ENCODE assay signal across 16 cellular contexts in the genomic region with DNA sequence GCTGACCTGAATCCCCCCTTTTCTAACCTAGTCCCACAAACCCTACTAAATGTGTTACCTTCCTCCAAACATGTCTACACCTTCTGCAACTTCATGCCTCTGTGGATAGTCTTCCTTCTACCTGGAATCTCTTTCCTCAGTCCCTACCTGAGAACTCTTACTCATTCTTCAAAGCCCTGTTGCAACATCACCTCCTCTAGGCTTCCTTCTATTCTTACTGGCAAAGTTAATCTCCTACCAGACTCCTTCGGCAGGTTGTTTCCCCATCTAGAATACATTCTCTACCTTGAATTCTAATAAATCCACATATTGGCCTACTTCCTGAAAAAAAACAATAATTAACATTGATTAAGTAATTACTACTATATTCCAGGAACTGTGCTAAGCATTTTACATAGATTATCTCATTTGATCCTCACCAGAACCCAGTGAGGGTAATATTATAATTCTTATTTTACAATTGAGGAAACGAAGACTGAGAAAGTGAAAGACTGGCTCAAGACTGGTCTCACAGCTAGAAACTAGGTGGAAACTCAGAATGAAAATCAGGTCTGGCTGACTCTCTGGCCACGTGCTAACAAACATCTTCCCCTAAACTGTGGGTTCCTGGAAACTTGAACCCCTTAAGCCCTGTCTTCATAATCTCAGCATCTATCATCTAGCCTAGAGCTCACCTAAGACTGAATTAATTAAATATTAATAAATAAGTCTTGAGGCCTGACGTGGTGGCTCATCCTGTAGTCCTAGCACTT. TPM values are rescaled to one million over a fixed set of nuclear protein-coding genes. Genes with fewer than 3 reads are reported as not detected.
DNase-seq lines count a peak whose midpoint lies in the region; ATAC-seq, FAIRE-seq and TF ChIP-seq lines count a peak whose summit lies in the region.
"Had no signal": no experiment of that assay in that cellular context is flagged by ENCODE, and none has a peak within 500 bp of the region (broad histone marks: within the 10 kb centered on the region; RNA-seq: fewer than 3 reads in every experiment).

No MANE protein-coding gene starts in this region.

- H3K9ac ChIP-seq in HepG2 (ENCODE audit: insufficient read depth, low read depth, low read length) = no peak overlapping the region

- no peak overlapping the region for H2AFZ ChIP-seq in HepG2 (ENCODE audit: low read length)

- no peak overlapping the region for H3K4me3 ChIP-seq in HepG2 (replicated peaks in 1 of 3; ENCODE audit: insufficient read depth in 1 of 3, low read depth in 2 of 3, low read length in 3 of 3)
- H3K4me3 ChIP-seq in right lobe of liver = no peak overlapping the region
- H3K4me3 ChIP-seq: adrenal gland, uterus had no signal

- TF ChIP-seq POLR2A in HepG2 (IDR thresholded peaks at IDR 0.05; ENCODE audit: insufficient read depth in 1 of 2, low read depth in 2 of 2, low read length in 2 of 2) = no peak
- no peak for TF ChIP-seq POLR2A in right lobe of liver (IDR thresholded peaks at IDR 0.05)

- H3K27ac ChIP-seq in HepG2 (ENCODE audit: extremely low read length, insufficient read depth, low read length) (no peak overlapping the region), right lobe of liver (no peak overlapping the region)
- H3K27ac ChIP-seq: adrenal gland, uterus had no signal

- CTCF ChIA-PET in HepG2 (lab: Yijun Ruan, JAX; ENCODE audit: low intra/inter-chr PET ratio, low total read pairs) = no interaction called here

- no peaks in the 10 kb centered on the region; a peak in 1 of 5 replicates for H3K27me3 ChIP-seq in HepG2 (ENCODE audit: control insufficient read depth in 1 of 2, insufficient read depth in 2 of 2, low read length in 2 of 2)
- H3K27me3 ChIP-seq in right lobe of liver = no peaks in the 10 kb centered on the region
- H3K27me3 ChIP-seq: adrenal gland, uterus had no signal

- peak; percentile 37 for FAIRE-seq in HepG2 (lab: Jason Lieb, UNC)
- no peak for FAIRE-seq in frontal cortex (lab: Jason Lieb, UNC)

- ATAC-seq in HepG2 (no peak), right lobe of liver (no peak), GM18907 (IDR thresholded peaks at IDR 0.05; ENCODE audit: unreplicated experiment) (no peak), GM21825 (IDR thresholded peaks at IDR 0.05; ENCODE audit: unreplicated experiment) (no peak)
- ATAC-seq in central memory CD8-positive, alpha-beta T cell (replicated peaks; ENCODE audit: extremely low read depth, poor library complexity, severe bottlenecking) = no peak
- peak; percentile 1 to 4 for ATAC-seq in stimulated activated naive B cell treated with anti-CD40 and anti-IgM and Interleukin-4, amounts not matched to agents 10 μg/mL and 1 μg/mL and 100 μg/mL, for 72 hours (replicated peaks)

- peaks cover 2% of the 10 kb centered on the region for H3K79me2 ChIP-seq in HepG2 (ENCODE audit: insufficient read depth, low read length)

- DNase-seq in HepG2 (ENCODE audit: low spot score) (no peak), right lobe of liver (no peak), frontal cortex (ENCODE audit: low spot score in 2 of 2) (no peak)
- DNase-seq in central memory CD8-positive, alpha-beta T cell (ENCODE audit: low spot score in 2 of 2) = no peak
- DNase-seq in stimulated activated naive B cell treated with anti-CD40 and anti-IgM and Interleukin-4, amounts not matched to agents 10 μg/mL and 1 μg/mL and 100 μg/mL, for 72 hours = peak; percentile 21
- DNase-seq: cerebellar nuclear complex, islet precursor cell, mesendoderm, NCI-H1417, NCI-H226, SIG-M5 had no signal

- peaks cover 56% of the 10 kb centered on the region for H3K4me1 ChIP-seq in HepG2 (ENCODE audit: insufficient read depth, low read length)
- H3K4me1 ChIP-seq in right lobe of liver = peaks cover 0 to 15% (median 5%) of the 10 kb centered on the region in 4 donors

- H3K4me2 ChIP-seq in HepG2 (ENCODE audit: low read depth, low read length) = peak overlapping the region; percentile 16; the same call in 1 of the 2 replicates

- H3K4me1 Mint-ChIP-seq in IgD-negative memory B cell = peaks cover 14 to 25% (median 20%) of the 10 kb centered on the region in 3 donors
- peaks cover 16% of the 10 kb centered on the region for H3K4me1 Mint-ChIP-seq in central memory CD8-positive, alpha-beta T cell
- peaks cover 17 to 24% of the 10 kb centered on the region in 2 donors for H3K4me1 Mint-ChIP-seq in stimulated activated naive B cell treated with anti-CD40 and anti-IgM and Interleukin-4, amounts not matched to agents 10 μg/mL and 1 μg/mL and 100 μg/mL, for 72 hours

- no peaks in the 10 kb centered on the region for H3K27me3 Mint-ChIP-seq in IgD-negative memory B cell
- no peaks in the 10 kb centered on the region for H3K27me3 Mint-ChIP-seq in central memory CD8-positive, alpha-beta T cell
- no peaks in the 10 kb centered on the region for H3K27me3 Mint-ChIP-seq in stimulated activated naive B cell treated with anti-CD40 and anti-IgM and Interleukin-4, amounts not matched to agents 10 μg/mL and 1 μg/mL and 100 μg/mL, for 72 hours

- TF ChIP-seq CTCF in HepG2 (CRISPR knock-in tag; IDR thresholded peaks at IDR 0.05) (no peak), right lobe of liver (IDR thresholded peaks at IDR 0.05) (no peak)

- TF ChIP-seq RAD21 in HepG2 (CRISPR knock-in tag; IDR thresholded peaks at IDR 0.05) = no peak

- no peaks in the 10 kb centered on the region for H3K9me3 ChIP-seq in HepG2 (ENCODE audit: low read length)
- no peaks in the 10 kb centered on the region for H3K9me3 ChIP-seq in right lobe of liver
- H3K9me3 ChIP-seq: adrenal gland, uterus had no signal

- H4K20me1 ChIP-seq in HepG2 (ENCODE audit: insufficient read depth, low read length) = no peaks in the 10 kb centered on the region

- peak overlapping the region in 3 of 4 donors; percentile 31 to 57 (median 42) for H3K4me3 Mint-ChIP-seq in IgD-negative memory B cell
- no peak overlapping the region for H3K4me3 Mint-ChIP-seq in central memory CD8-positive, alpha-beta T cell
- H3K4me3 Mint-ChIP-seq in stimulated activated naive B cell treated with anti-CD40 and anti-IgM and Interleukin-4, amounts not matched to agents 10 μg/mL and 1 μg/mL and 100 μg/mL, for 72 hours = no peak overlapping the region

- H3K36me3 ChIP-seq in HepG2 (replicated peaks in 1 of 2; ENCODE audit: control insufficient read depth in 1 of 2, insufficient read depth in 2 of 2, low read length in 2 of 2) (no peaks in the 10 kb centered on the region), right lobe of liver (no peaks in the 10 kb centered on the region)
- H3K36me3 ChIP-seq: adrenal gland, uterus had no signal

- WGBS in HepG2 (ENCODE audit: low lambda C conversion rate) = 52% methylated on average over 4 of the region's 4 CpGs
- 56% methylated on average over 4 of the region's 4 CpGs for WGBS in right lobe of liver (ENCODE audit: insufficient coverage, low coverage, low lambda C conversion rate, missing lambda C conversion rate)

- intact Hi-C loops in HepG2 (cut with micrococcal nuclease; ENCODE audit: unreplicated experiment) (no loop called here), right lobe of liver (cut with DNase I) (loop anchor here in 1 of 2 donors (10.0 kb wide), 1 partner anchor 48 kb away; no protein-coding TSS in a partner anchor)

- POLR2A ChIA-PET in HepG2 (lab: Yijun Ruan, JAX) = no interaction called here

- no peaks in the 10 kb centered on the region for H3K36me3 Mint-ChIP-seq in IgD-negative memory B cell
- H3K36me3 Mint-ChIP-seq in central memory CD8-positive, alpha-beta T cell (ENCODE audit: insufficient read depth) = peaks cover 16% of the 10 kb centered on the region
- H3K36me3 Mint-ChIP-seq in stimulated activated naive B cell treated with anti-CD40 and anti-IgM and Interleukin-4, amounts not matched to agents 10 μg/mL and 1 μg/mL and 100 μg/mL, for 72 hours = peaks cover 5% of the 10 kb centered on the region in 2 donors

- no peaks in the 10 kb centered on the region for H3K9me3 Mint-ChIP-seq in IgD-negative memory B cell
- H3K9me3 Mint-ChIP-seq in central memory CD8-positive, alpha-beta T cell = no peaks in the 10 kb centered on the region
- no peaks in the 10 kb centered on the region for H3K9me3 Mint-ChIP-seq in stimulated activated naive B cell treated with anti-CD40 and anti-IgM and Interleukin-4, amounts not matched to agents 10 μg/mL and 1 μg/mL and 100 μg/mL, for 72 hours

- no TSS peak for BruUV-seq in HepG2 (replicated peaks; lab: Mats Ljungman, UMichigan)

- peak overlapping the region; percentile 21 to 54 (median 48) for H3K27ac Mint-ChIP-seq in IgD-negative memory B cell
- peak overlapping the region; percentile 11 for H3K27ac Mint-ChIP-seq in central memory CD8-positive, alpha-beta T cell (ENCODE audit: low read depth)
- peak overlapping the region; percentile 37 for H3K27ac Mint-ChIP-seq in stimulated activated naive B cell treated with anti-CD40 and anti-IgM and Interleukin-4, amounts not matched to agents 10 μg/mL and 1 μg/mL and 100 μg/mL, for 72 hours

- no peak for TF ChIP-seq EP300 in HepG2 (IDR thresholded peaks at IDR 0.05; ENCODE audit: low read depth in 2 of 2, low read length in 2 of 2)
- TF ChIP-seq EP300 in HepG2 (CRISPR knock-in tag; IDR thresholded peaks at IDR 0.05; ENCODE audit: borderline replicate concordance) = no peak

- in situ Hi-C loops in HepG2 (cut with HindIII; ENCODE audit: extremely low pct_ligation_motif_present, low pct_unique_long_range_greater_than_20kb) = no loop called here

RNA-seq across cellular contexts. Expression of a gene that starts 4.6 kb away (rescaled TPM):
- total RNA-seq in HepG2 (2016; rRNA removed; fragmentation: Illumina TruSeq; extraction: Trizol) (61.8 and 82.7 TPM in 2 replicates), right lobe of liver (100 to 1,000 TPM; 108 to 267 (median 208) TPM), frontal cortex (26.5 TPM)
- 23.1 and 26.5 TPM in 2 replicates for total RNA-seq in HepG2 (2016; cell fraction: cytosol; rRNA removed; fragmentation: Illumina TruSeq; extraction: Trizol; ENCODE audit: low read depth)
- total RNA-seq in HepG2 (2016; cell fraction: insoluble cytoplasmic fraction; rRNA removed; fragmentation: Illumina TruSeq; extraction: Trizol) = 58.0 and 68.3 TPM in 2 replicates
- total RNA-seq in HepG2 (2016; cell fraction: membrane; rRNA removed; fragmentation: Illumina TruSeq; extraction: Trizol) = 26.8 TPM in 2 replicates
- 59.3 and 64.3 TPM in 2 replicates for total RNA-seq in HepG2 (2016; cell fraction: nucleus; rRNA removed; fragmentation: Illumina TruSeq; extraction: Trizol)
- polyA plus RNA-seq in HepG2 (2011; rRNA removed) (62.4 and 65.3 TPM in 2 replicates), IgD-negative memory B cell (106 TPM)
- 50.3 and 62.8 TPM in 2 replicates for polyA plus RNA-seq in HepG2 (2011; cell fraction: cytosol; rRNA removed)
- 68.4 and 82.3 TPM in 2 replicates for polyA plus RNA-seq in HepG2 (2011; cell fraction: nucleus; rRNA removed)
- 46.3 and 77.9 TPM in 2 replicates for polyA plus RNA-seq in HepG2 (2012)
- polyA plus RNA-seq in HepG2 (2016; cell fraction: cytosol; fragmentation: Illumina TruSeq; extraction: Trizol; ENCODE audit: low read depth) = 3.6 TPM in 2 replicates
- polyA plus RNA-seq in HepG2 (2016; cell fraction: insoluble cytoplasmic fraction; fragmentation: Illumina TruSeq; extraction: Trizol; ENCODE audit: low read depth) = 45.6 and 57.1 TPM in 2 replicates
- polyA plus RNA-seq in HepG2 (2016; cell fraction: membrane; fragmentation: Illumina TruSeq; extraction: Trizol; ENCODE audit: low read depth) = 8.1 and 9.5 TPM in 2 replicates
- 95.8 and 98.6 TPM in 2 replicates for polyA plus RNA-seq in HepG2 (2016; cell fraction: nucleus; fragmentation: Illumina TruSeq; extraction: Trizol; ENCODE audit: insufficient read depth, low read depth)
- 96.9 and 98.7 TPM in 2 replicates for polyA minus RNA-seq in HepG2 (2011; rRNA and poly(A)+ RNA removed; ENCODE audit: low replicate concordance)
- polyA minus RNA-seq in HepG2 (2011; cell fraction: cytosol; rRNA and poly(A)+ RNA removed) = 57.9 and 75.4 TPM in 2 replicates
- polyA minus RNA-seq in HepG2 (2011; cell fraction: nucleus; rRNA and poly(A)+ RNA removed) = 74.4 and 95.5 TPM in 2 replicates

RNA-seq across cellular contexts. Expression of a gene that starts 30.2 kb away (rescaled TPM):
- 25.5 and 26.0 TPM in 2 replicates for total RNA-seq in HepG2 (2016; rRNA removed; fragmentation: Illumina TruSeq; extraction: Trizol)
- total RNA-seq in HepG2 (2016; cell fraction: cytosol; rRNA removed; fragmentation: Illumina TruSeq; extraction: Trizol; ENCODE audit: low read depth) = 1.4 and 2.0 TPM in 2 replicates
- total RNA-seq in HepG2 (2016; cell fraction: insoluble cytoplasmic fraction; rRNA removed; fragmentation: Illumina TruSeq; extraction: Trizol) = 22.2 and 26.3 TPM in 2 replicates
- total RNA-seq in HepG2 (2016; cell fraction: membrane; rRNA removed; fragmentation: Illumina TruSeq; extraction: Trizol) = 6.2 and 7.4 TPM in 2 replicates
- 9.9 and 11.0 TPM in 2 replicates for total RNA-seq in HepG2 (2016; cell fraction: nucleus; rRNA removed; fragmentation: Illumina TruSeq; extraction: Trizol)
- polyA plus RNA-seq in HepG2 (2011; rRNA removed) = 12.7 and 15.9 TPM in 2 replicates
- 11.6 and 16.2 TPM in 2 replicates for polyA plus RNA-seq in HepG2 (2011; cell fraction: cytosol; rRNA removed)
- 5.7 and 6.0 TPM in 2 replicates for polyA plus RNA-seq in HepG2 (2011; cell fraction: nucleus; rRNA removed)
- polyA plus RNA-seq in HepG2 (2012) = 5.5 and 6.9 TPM in 2 replicates
- 1.3 and 1.5 TPM in 2 replicates for polyA plus RNA-seq in HepG2 (2016; cell fraction: cytosol; fragmentation: Illumina TruSeq; extraction: Trizol; ENCODE audit: low read depth)
- 27.2 and 28.7 TPM in 2 replicates for polyA plus RNA-seq in HepG2 (2016; cell fraction: insoluble cytoplasmic fraction; fragmentation: Illumina TruSeq; extraction: Trizol; ENCODE audit: low read depth)
- polyA plus RNA-seq in HepG2 (2016; cell fraction: membrane; fragmentation: Illumina TruSeq; extraction: Trizol; ENCODE audit: low read depth) = 3.5 and 4.2 TPM in 2 replicates
- polyA plus RNA-seq in HepG2 (2016; cell fraction: nucleus; fragmentation: Illumina TruSeq; extraction: Trizol; ENCODE audit: insufficient read depth, low read depth) = 15.8 and 16.2 TPM in 2 replicates
- polyA minus RNA-seq in HepG2 (2011; rRNA and poly(A)+ RNA removed; ENCODE audit: low replicate concordance) = 20.8 and 64.9 TPM in 2 replicates
- 18.1 and 23.5 TPM in 2 replicates for polyA minus RNA-seq in HepG2 (2011; cell fraction: cytosol; rRNA and poly(A)+ RNA removed)
- polyA minus RNA-seq in HepG2 (2011; cell fraction: nucleus; rRNA and poly(A)+ RNA removed) = 4.5 and 4.6 TPM in 2 replicates
- total RNA-seq in right lobe of liver = 10 to 100 TPM in 5 of 6 experiments, 1 to 10 TPM in 1; 8.7 to 29.6 (median 17.4) TPM
- polyA plus RNA-seq in IgD-negative memory B cell = not detected
- 8.2 TPM for total RNA-seq in frontal cortex

Comparison
In these comparisons a context has a peak if more than half of its experiments do, and no peak if none do; other contexts are left out.
1. ATAC-seq: peak in stimulated activated naive B cell treated with anti-CD40 and anti-IgM and Interleukin-4, amounts not matched to agents 10 μg/mL and 1 μg/mL and 100 μg/mL, for 72 hours (2 of 2); none in HepG2 (single experiment), right lobe of liver (0 of 4), central memory CD8-positive, alpha-beta T cell (single experiment), GM18907 (single experiment) and GM21825 (single experiment).
2. H3K4me3 Mint-ChIP-seq: peak in IgD-negative memory B cell (3 of 4); none in central memory CD8-positive, alpha-beta T cell (single experiment) and stimulated activated naive B cell treated with anti-CD40 and anti-IgM and Interleukin-4, amounts not matched to agents 10 μg/mL and 1 μg/mL and 100 μg/mL, for 72 hours (0 of 2).
3. Peak in every context shown above with its lines, with median percentiles within 50 percentile points of each other: H3K27ac Mint-ChIP-seq.